ENCODE assay signal across 34 cellular contexts in genomic region chr7:27814054-27814453, GRCh38.
DNase-seq lines count a peak whose midpoint lies in the region; ATAC-seq and TF ChIP-seq lines count a peak whose summit lies in the region.
"Had no signal": no experiment of that assay in that cellular context is flagged by ENCODE, and none has a peak within 500 bp of the region (broad histone marks: within the 10 kb centered on the region; RNA-seq: fewer than 3 reads in every experiment).

No MANE protein-coding gene starts in this region.

- H3K4me1 ChIP-seq in right cardiac atrium (ENCODE audit: control insufficient read depth, insufficient read depth, low read length), result no peaks in the 10 kb centered on the region

- WGBS in right cardiac atrium, result 45% methylated on average over 3 of the region's 3 CpGs

- H3K36me3 Mint-ChIP-seq in T-helper 17 cell (ENCODE audit: low read depth), result peaks cover 10% of the 10 kb centered on the region

- H3K9me3 ChIP-seq in T-helper 17 cell (ENCODE audit: control insufficient read depth, low read length, poor library complexity, severe bottlenecking) (no peaks in the 10 kb centered on the region), right cardiac atrium (ENCODE audit: control insufficient read depth, low read length) (no peaks in the 10 kb centered on the region)
- H3K9me3 ChIP-seq: BLaER1, esophagus muscularis mucosa, ovary had no signal

- H3K4me3 Mint-ChIP-seq in T-helper 17 cell, result no peak overlapping the region
- H3K4me3 Mint-ChIP-seq: activated naive CD4-positive, alpha-beta T cell treated with anti-CD3 and anti-CD28 coated beads for 36 hours; dendritic cell treated with granulocyte-macrophage colony-stimulating factor and Interleukin-4, amounts not matched to agents 40 ng/mL and 50 ng/mL, for 4 days; endodermal cell; H9; nephron progenitor cell; stimulated activated effector memory CD8-positive, alpha-beta T cell treated with anti-CD3 and anti-CD28 coated beads, Interleukin-12 subunit alpha, Interleukin-12 subunit beta, amount 100 ng/mL, for 72 hours; T-cell had no signal

- no peak overlapping the region for H3K27ac ChIP-seq in right cardiac atrium (ENCODE audit: low read length)
- H3K27ac ChIP-seq: BLaER1, esophagus muscularis mucosa, ovary had no signal

- ATAC-seq in T-helper 17 cell, result no peak
- peak; percentile 39 to 59 for ATAC-seq in right cardiac atrium
- no peak for ATAC-seq in HG03095 (IDR thresholded peaks at IDR 0.05; ENCODE audit: unreplicated experiment)
- no peak for ATAC-seq in GM18867 (IDR thresholded peaks at IDR 0.05; ENCODE audit: unreplicated experiment)
- ATAC-seq: stimulated activated effector memory CD8-positive, alpha-beta T cell treated with anti-CD3 and anti-CD28 coated beads, Interleukin-12 subunit alpha, Interleukin-12 subunit beta, amount 100 ng/mL, for 72 hours; T-cell had no signal

- no peaks in the 10 kb centered on the region for H3K27me3 ChIP-seq in right cardiac atrium (ENCODE audit: control insufficient read depth, insufficient read depth)
- H3K27me3 ChIP-seq: BLaER1, esophagus muscularis mucosa, ovary had no signal

- peak overlapping the region; percentile 24 for H3K27ac Mint-ChIP-seq in T-helper 17 cell
- H3K27ac Mint-ChIP-seq: activated naive CD4-positive, alpha-beta T cell treated with anti-CD3 and anti-CD28 coated beads for 36 hours; dendritic cell treated with granulocyte-macrophage colony-stimulating factor and Interleukin-4, amounts not matched to agents 40 ng/mL and 50 ng/mL, for 4 days; endodermal cell; nephron progenitor cell; stimulated activated effector memory CD8-positive, alpha-beta T cell treated with anti-CD3 and anti-CD28 coated beads, Interleukin-12 subunit alpha, Interleukin-12 subunit beta, amount 100 ng/mL, for 72 hours; T-cell had no signal

- H3K4me3 ChIP-seq in AG10803 (ENCODE audit: low read length) (no peak overlapping the region), right cardiac atrium (ENCODE audit: low read length) (no peak overlapping the region)
- H3K4me3 ChIP-seq: BLaER1, esophagus muscularis mucosa, ovary had no signal

- DNase-seq in AG10803 (ENCODE audit: low read depth), result peak; percentile 56
- no peak for DNase-seq in T-helper 17 cell
- peak; percentile 54 for DNase-seq in fibroblast of gingiva (ENCODE audit: low read depth)
- DNase-seq in right cardiac atrium, result no peak
- DNase-seq in activated gamma-delta T cell treated with Interleukin-2 at 50 U/mL for 16 hours, result no peak
- no peak for DNase-seq in activated CD4-positive, CD25-positive, alpha-beta regulatory T cell treated with anti-CD3 and anti-CD28 coated beads, Interleukin-2, amount 50 U/mL, for 72 hours
- DNase-seq: activated CD4-positive, alpha-beta T cell treated with anti-CD3 and anti-CD28 coated beads, Interleukin-2, amount 50 U/mL, for 48 hours; activated CD4-positive, CD25-positive, alpha-beta regulatory T cell; activated naive CD4-positive, alpha-beta T cell treated with anti-CD3 and anti-CD28 coated beads for 36 hours; amygdala; central memory CD4-positive, alpha-beta T cell; COR-L47; DMS79 treated with DMSO at 0.1 percent for 48 hours; endodermal cell; glutamatergic neuron; H9; kidney glomerular epithelial cell; NCI-H1105 treated with DMSO at 0.1 percent for 48 hours; NCI-H2029; NCI-H2227 treated with DMSO at 0.1 percent for 48 hours; NCI-H69; nephron progenitor cell; ovary; SIG-M5; stimulated activated CD4-positive, alpha-beta T cell treated with anti-CD3 and anti-CD28 coated beads, Interleukin-12 subunit alpha, Interleukin-12 subunit beta, amount 100 ng/mL, for 4 hours; stimulated activated CD4-positive, alpha-beta T cell treated with anti-CD3 and anti-CD28 coated beads, Interleukin-4, amount 100 ng/mL, for 1 hour; T-cell; trophoblast cell had no signal

- H3K27me3 Mint-ChIP-seq in T-helper 17 cell, result no peaks in the 10 kb centered on the region
- H3K27me3 Mint-ChIP-seq: dendritic cell treated with granulocyte-macrophage colony-stimulating factor and Interleukin-4, amounts not matched to agents 40 ng/mL and 50 ng/mL, for 4 days; T-cell had no signal

- no peak for TF ChIP-seq CTCF in AG10803 (conservative IDR thresholded peaks at IDR 0.05; ENCODE audit: low read length)

- intact Hi-C loops in right cardiac atrium (cut with DNase I), result no loop called here

- peaks cover 8% of the 10 kb centered on the region for H3K4me1 Mint-ChIP-seq in T-helper 17 cell
- H3K4me1 Mint-ChIP-seq: endodermal cell; H9; nephron progenitor cell; stimulated activated effector memory CD8-positive, alpha-beta T cell treated with anti-CD3 and anti-CD28 coated beads, Interleukin-12 subunit alpha, Interleukin-12 subunit beta, amount 100 ng/mL, for 72 hours had no signal

Comparison
In these comparisons a context has a peak if more than half of its experiments do, and no peak if none do; other contexts are left out.
1. DNase-seq: peak in AG10803 (single experiment) and fibroblast of gingiva (single experiment); none in T-helper 17 cell (0 of 3), right cardiac atrium (0 of 3), activated gamma-delta T cell treated with Interleukin-2 at 50 U/mL for 16 hours (single experiment) and activated CD4-positive, CD25-positive, alpha-beta regulatory T cell treated with anti-CD3 and anti-CD28 coated beads, Interleukin-2, amount 50 U/mL, for 72 hours (single experiment).
2. ATAC-seq: peak in right cardiac atrium (2 of 2); none in T-helper 17 cell (single experiment), HG03095 (single experiment) and GM18867 (single experiment).